In the genomic region with DNA sequence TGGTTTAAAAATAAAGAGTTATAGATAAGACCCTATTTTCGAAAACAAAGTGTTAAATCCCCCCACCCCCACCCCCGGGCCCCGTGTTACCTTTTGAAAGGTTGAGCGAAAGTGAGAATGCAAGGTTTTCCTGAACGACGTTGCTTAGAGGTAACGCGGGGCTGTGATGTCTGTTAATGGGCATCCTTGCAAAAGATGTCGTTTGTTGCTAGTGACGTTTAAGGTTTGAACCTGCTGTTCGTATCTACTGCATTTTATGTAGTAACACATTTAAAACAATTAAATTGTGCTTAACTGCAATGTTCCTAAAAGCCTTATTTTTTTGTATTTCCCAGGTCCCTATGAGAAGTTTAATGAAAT, we compare ENCODE assay signal across 7 cellular contexts. TPM values are rescaled to one million over a fixed set of nuclear protein-coding genes. Genes with fewer than 3 reads are reported as not detected.
DNase-seq lines count a peak whose midpoint lies in the region; ATAC-seq, FAIRE-seq and TF ChIP-seq lines count a peak whose summit lies in the region.

No MANE protein-coding gene starts in this region.

- no peaks in the 10 kb centered on the region for H3K36me3 ChIP-seq in kidney (ENCODE audit: control insufficient read depth in 1 of 2, insufficient read depth in 2 of 2, low read length in 2 of 2)

- H3K9me3 ChIP-seq in kidney (ENCODE audit: control insufficient read depth in 1 of 2, low read length in 2 of 2) = no peaks in the 10 kb centered on the region

- FAIRE-seq in GM12892 (lab: Jason Lieb, UNC) (peak; percentile 14), kidney (lab: Jason Lieb, UNC) (no peak)

- TF ChIP-seq CTCF in kidney (IDR thresholded peaks at IDR 0.05; ENCODE audit: borderline replicate concordance, extremely low read depth, insufficient read depth) = no peak

- ATAC-seq in stimulated activated effector memory CD8-positive, alpha-beta T cell treated with anti-CD3 and anti-CD28 coated beads, Interleukin-12 subunit alpha, Interleukin-12 subunit beta, amount 100 ng/mL, for 72 hours = no peak

- intact Hi-C loops in kidney (cut with DNase I) = no loop called here

- H3K9me3 Mint-ChIP-seq in stimulated activated effector memory CD8-positive, alpha-beta T cell treated with anti-CD3 and anti-CD28 coated beads, Interleukin-12 subunit alpha, Interleukin-12 subunit beta, amount 100 ng/mL, for 72 hours = no peaks in the 10 kb centered on the region

- peak overlapping the region in 1 of 2 donors; percentile 97 for H3K27ac ChIP-seq in kidney (ENCODE audit: low read depth in 2 of 2, low read length in 2 of 2)

- peaks cover 42% of the 10 kb centered on the region for H3K4me1 Mint-ChIP-seq in stimulated activated effector memory CD8-positive, alpha-beta T cell treated with anti-CD3 and anti-CD28 coated beads, Interleukin-12 subunit alpha, Interleukin-12 subunit beta, amount 100 ng/mL, for 72 hours

- peak overlapping the region; percentile 99 for H3K27ac Mint-ChIP-seq in stimulated activated effector memory CD8-positive, alpha-beta T cell treated with anti-CD3 and anti-CD28 coated beads, Interleukin-12 subunit alpha, Interleukin-12 subunit beta, amount 100 ng/mL, for 72 hours

- TF ChIP-seq POLR2A in GM12892 (IDR thresholded peaks at IDR 0.05; ENCODE audit: low read depth, low read length) = no peak

- peak overlapping the region; percentile 8 to 95 for H3K9ac ChIP-seq in kidney (ENCODE audit: low read length in 2 of 2)

- H3K4me3 Mint-ChIP-seq in stimulated activated effector memory CD8-positive, alpha-beta T cell treated with anti-CD3 and anti-CD28 coated beads, Interleukin-12 subunit alpha, Interleukin-12 subunit beta, amount 100 ng/mL, for 72 hours = peak overlapping the region; percentile 99

- H3K4me1 ChIP-seq in kidney (ENCODE audit: control insufficient read depth in 1 of 2, insufficient read depth in 1 of 2, low read depth in 1 of 2, low read length in 2 of 2) = peaks cover 0 to 12% of the 10 kb centered on the region in 2 donors

- peak overlapping the region; percentile 68 to 91 for H3K4me3 ChIP-seq in kidney (ENCODE audit: low read length in 2 of 2)

- H3K36me3 Mint-ChIP-seq in stimulated activated effector memory CD8-positive, alpha-beta T cell treated with anti-CD3 and anti-CD28 coated beads, Interleukin-12 subunit alpha, Interleukin-12 subunit beta, amount 100 ng/mL, for 72 hours = peaks cover 43% of the 10 kb centered on the region

- DNase-seq in GM12892 (ENCODE audit: insufficient read length) = no peak
- DNase-seq in NCI-H1417 treated with DMSO at 0.1 percent for 48 hours (lab: John Stamatoyannopoulos, UW) = peak; percentile 6
- DNase-seq in activated naive CD8-positive, alpha-beta T cell treated with anti-CD3 and anti-CD28 coated beads, Interleukin-2, amount 50 U/mL, for 16 hours (ENCODE audit: low read depth, low spot score) = peak; percentile 3
- DNase-seq in kidney = no peak
- DNase-seq in stimulated activated effector memory CD8-positive, alpha-beta T cell treated with anti-CD3 and anti-CD28 coated beads, Interleukin-12 subunit alpha, Interleukin-12 subunit beta, amount 100 ng/mL, for 72 hours (ENCODE audit: low spot score in 2 of 2) = no peak
- no peak for DNase-seq in cerebellar nuclear complex (lab: John Stamatoyannopoulos, UW)
- DNase-seq in NCI-H2196 treated with DMSO at 0.1 percent for 48 hours (lab: John Stamatoyannopoulos, UW; ENCODE audit: unreplicated experiment) = no peak

RNA-seq across cellular contexts. Expression of gene CPSF6, which starts 1.2 kb away (rescaled TPM):
- 73.6 TPM for polyA plus RNA-seq in GM12892 (2012; ENCODE audit: missing spikeins)
- 57.3 TPM for total RNA-seq in kidney
- polyA plus RNA-seq in kidney (ENCODE audit: insufficient read depth, low read depth, low replicate concordance) = 21.0 TPM

Comparison
In these comparisons a context has a peak if more than half of its experiments do, and no peak if none do; other contexts are left out.
1. DNase-seq: peak in NCI-H1417 treated with DMSO at 0.1 percent for 48 hours (single experiment) and activated naive CD8-positive, alpha-beta T cell treated with anti-CD3 and anti-CD28 coated beads, Interleukin-2, amount 50 U/mL, for 16 hours (single experiment); none in GM12892 (single experiment), kidney (single experiment), stimulated activated effector memory CD8-positive, alpha-beta T cell treated with anti-CD3 and anti-CD28 coated beads, Interleukin-12 subunit alpha, Interleukin-12 subunit beta, amount 100 ng/mL, for 72 hours (0 of 2), cerebellar nuclear complex (0 of 2) and NCI-H2196 treated with DMSO at 0.1 percent for 48 hours (single experiment).